ENCODE assay signal across 8 cellular contexts in the genomic region with DNA sequence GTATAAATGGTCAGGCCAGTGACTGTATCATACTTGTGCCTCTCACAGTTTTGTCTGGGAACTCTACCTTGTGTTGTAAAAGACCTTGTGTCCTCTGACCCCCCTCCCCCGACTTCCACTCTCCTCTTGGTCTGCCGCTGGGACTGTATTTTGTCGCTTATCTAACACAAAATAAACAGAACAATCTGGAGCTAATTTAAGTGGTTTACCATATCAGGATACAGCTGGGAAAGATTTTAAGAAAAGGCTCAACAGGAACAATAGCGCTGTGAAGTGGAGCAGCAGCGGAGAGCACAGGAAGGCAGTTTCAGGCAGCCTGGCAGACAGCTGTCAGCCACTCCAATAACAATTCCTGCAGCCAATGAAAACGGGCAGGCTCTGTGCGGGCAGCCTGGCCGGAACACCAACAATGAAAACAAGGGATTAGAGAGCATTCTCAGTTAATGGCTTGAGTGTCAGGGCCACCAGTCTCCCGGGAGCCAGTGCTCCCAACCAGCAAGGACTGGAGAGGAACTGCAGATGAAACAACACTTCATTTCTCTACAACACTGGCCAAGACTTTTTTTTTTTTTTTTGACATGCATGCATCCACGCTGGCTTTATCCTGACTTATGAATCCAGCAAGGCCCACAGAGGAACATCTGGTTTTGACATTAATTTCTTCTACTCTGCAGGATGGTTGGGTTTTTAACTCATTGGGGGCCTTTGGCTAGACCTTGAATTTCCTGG.
DNase-seq lines count a peak whose midpoint lies in the region; ATAC-seq and TF ChIP-seq lines count a peak whose summit lies in the region.

No MANE protein-coding gene starts in this region.

- CTCF ChIA-PET in mammary epithelial cell (lab: Charles Lee; ENCODE audit: low non-redundant PET): no interaction called here

- dilution Hi-C loops in mammary epithelial cell (cut with HindIII; ENCODE audit: low sequenced_read_pairs): no loop called here

- no peak overlapping the region for H2AFZ ChIP-seq in mammary epithelial cell (ENCODE audit: low read depth, low read length)

- H3K36me3 ChIP-seq in SJSA1: no peaks in the 10 kb centered on the region
- H3K36me3 ChIP-seq in mammary epithelial cell (ENCODE audit: insufficient read depth, low read length): no peaks in the 10 kb centered on the region

- TF ChIP-seq CTCF in mammary epithelial cell (conservative IDR thresholded peaks at IDR 0.05 in 1 of 2, IDR thresholded peaks at IDR 0.05 in 1 of 2; ENCODE audit: extremely low read depth in 1 of 2, insufficient read depth in 1 of 2, low read depth in 1 of 2, low read length in 2 of 2): no peak

- no peak overlapping the region for H3K27ac Mint-ChIP-seq in activated naive CD8-positive, alpha-beta T cell treated with anti-CD3 and anti-CD28 coated beads, Interleukin-2, amount 50 U/mL, for 24 hours

- peaks cover 15% of the 10 kb centered on the region for H3K36me3 Mint-ChIP-seq in activated naive CD8-positive, alpha-beta T cell treated with anti-CD3 and anti-CD28 coated beads, Interleukin-2, amount 50 U/mL, for 24 hours (ENCODE audit: low read depth)

- no peak overlapping the region for H3K4me3 Mint-ChIP-seq in activated naive CD8-positive, alpha-beta T cell treated with anti-CD3 and anti-CD28 coated beads, Interleukin-2, amount 50 U/mL, for 24 hours

- peaks cover 53% of the 10 kb centered on the region for H3K4me1 ChIP-seq in SJSA1 (replicated peaks)
- no peaks in the 10 kb centered on the region for H3K4me1 ChIP-seq in mammary epithelial cell (ENCODE audit: insufficient read depth, low read length)

- H3K79me2 ChIP-seq in mammary epithelial cell (ENCODE audit: insufficient read depth, low read length): no peaks in the 10 kb centered on the region

- H3K9me3 ChIP-seq in SJSA1 (replicated peaks) (no peaks in the 10 kb centered on the region), mammary epithelial cell (replicated peaks; ENCODE audit: insufficient read depth, low read length) (no peaks in the 10 kb centered on the region)

- peak; percentile 24 for DNase-seq in HuH-7.5 (ENCODE audit: low spot score)
- peak; percentile 89 to 93 for DNase-seq in SJSA1 (ENCODE audit: low read depth in 1 of 2, low spot score in 2 of 2)
- DNase-seq in glomerular visceral epithelial cell (ENCODE audit: extremely low spot score): peak; percentile 8
- peak; percentile 75 for DNase-seq in pulmonary artery endothelial cell (ENCODE audit: low read depth, low spot score)
- no peak for DNase-seq in NCI-H526 (lab: John Stamatoyannopoulos, UW)
- no peak for DNase-seq in mammary epithelial cell
- no peak for DNase-seq in activated naive CD8-positive, alpha-beta T cell treated with anti-CD3 and anti-CD28 coated beads, Interleukin-2, amount 50 U/mL, for 24 hours
- no peak for DNase-seq in OCI-M2 (lab: John Stamatoyannopoulos, UW; ENCODE audit: unreplicated experiment)

- H3K4me1 Mint-ChIP-seq in activated naive CD8-positive, alpha-beta T cell treated with anti-CD3 and anti-CD28 coated beads, Interleukin-2, amount 50 U/mL, for 24 hours: peaks cover 30% of the 10 kb centered on the region

- H3K27me3 ChIP-seq in SJSA1 (replicated peaks): no peaks in the 10 kb centered on the region
- H3K27me3 ChIP-seq in mammary epithelial cell (ENCODE audit: insufficient read depth, low read length): no peaks in the 10 kb centered on the region

- no peak overlapping the region for H3K9ac ChIP-seq in mammary epithelial cell (ENCODE audit: insufficient read depth, low read length)

- H3K27ac ChIP-seq in SJSA1: peak overlapping the region; percentile 71
- H3K27ac ChIP-seq in mammary epithelial cell (ENCODE audit: insufficient read depth, low read depth, low read length): no peak overlapping the region

- H3K4me3 ChIP-seq in SJSA1: no peak overlapping the region
- no peak overlapping the region for H3K4me3 ChIP-seq in mammary epithelial cell (replicated peaks in 1 of 3; ENCODE audit: insufficient read depth in 1 of 3, low read depth in 2 of 3, low read length in 3 of 3)

- no peaks in the 10 kb centered on the region for H3K9me3 Mint-ChIP-seq in activated naive CD8-positive, alpha-beta T cell treated with anti-CD3 and anti-CD28 coated beads, Interleukin-2, amount 50 U/mL, for 24 hours

- no peak overlapping the region for H3K4me2 ChIP-seq in mammary epithelial cell (ENCODE audit: insufficient read depth, low read depth, low read length)

- ATAC-seq in activated naive CD8-positive, alpha-beta T cell treated with anti-CD3 and anti-CD28 coated beads, Interleukin-2, amount 50 U/mL, for 24 hours: no peak

- intact Hi-C loops in mammary epithelial cell (cut with micrococcal nuclease): no loop called here

- BruUV-seq in mammary epithelial cell (replicated peaks; lab: Mats Ljungman, UMichigan): no TSS peak

- WGBS in mammary epithelial cell (ENCODE audit: low coverage, missing lambda C conversion rate): 91% methylated on average over 9 of the region's 10 CpGs

- H3K27me3 Mint-ChIP-seq in activated naive CD8-positive, alpha-beta T cell treated with anti-CD3 and anti-CD28 coated beads, Interleukin-2, amount 50 U/mL, for 24 hours: no peaks in the 10 kb centered on the region

- in situ Hi-C loops in mammary epithelial cell (cut with MboI; ENCODE audit: low sequenced_read_pairs in 2 of 2): loop anchor here in 1 of 2 donors (10.0 kb wide), 1 partner anchor 56 kb away; no protein-coding TSS in a partner anchor

- no peaks in the 10 kb centered on the region for H4K20me1 ChIP-seq in mammary epithelial cell (ENCODE audit: insufficient read depth, low read length)

Comparison
In these comparisons a context has a peak if more than half of its experiments do, and no peak if none do; other contexts are left out.
1. DNase-seq: peak in HuH-7.5 (single experiment), SJSA1 (2 of 2), glomerular visceral epithelial cell (single experiment) and pulmonary artery endothelial cell (single experiment); none in NCI-H526 (0 of 2), mammary epithelial cell (single experiment), activated naive CD8-positive, alpha-beta T cell treated with anti-CD3 and anti-CD28 coated beads, Interleukin-2, amount 50 U/mL, for 24 hours (single experiment) and OCI-M2 (single experiment).